In the genomic region with DNA sequence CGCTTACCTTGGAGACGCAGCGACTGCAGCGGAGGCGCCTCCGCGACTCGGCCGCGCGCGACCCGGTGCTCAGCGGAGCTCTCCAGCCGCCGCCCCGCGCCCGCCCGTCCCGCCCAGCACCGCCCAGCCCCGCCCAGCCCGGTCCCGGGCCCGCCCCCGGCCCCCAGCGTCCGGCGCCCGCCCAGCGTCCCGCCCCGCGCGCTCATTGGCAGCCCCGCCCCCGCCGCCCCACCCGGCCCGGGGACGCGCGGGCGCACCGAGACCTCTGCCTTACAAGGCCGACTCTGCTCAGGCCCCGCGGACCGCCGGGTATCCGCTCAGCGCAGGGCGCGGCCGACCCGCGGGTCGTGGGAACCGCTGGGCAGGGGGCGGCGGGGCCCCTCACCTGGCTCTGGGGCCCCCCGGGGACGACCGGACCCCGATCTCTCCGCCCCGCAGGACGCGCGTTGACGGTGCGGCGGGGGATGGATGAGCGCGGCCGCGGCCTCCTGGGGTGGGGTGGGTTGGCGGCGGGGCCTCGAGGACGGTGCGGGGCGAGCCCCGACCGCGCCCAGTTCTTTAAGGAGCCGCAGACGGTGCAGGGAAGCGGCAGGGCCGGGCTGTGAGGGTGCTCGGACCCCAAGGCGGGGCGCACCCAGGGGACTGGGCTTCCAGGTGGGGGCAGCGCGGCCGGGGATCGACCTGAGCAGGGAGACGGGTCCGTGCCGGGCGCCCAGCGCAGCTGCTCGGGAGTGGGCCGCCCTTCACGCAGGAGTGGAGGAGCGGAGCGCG, we compare ENCODE assay signal across 8 cellular contexts. TPM values are rescaled to one million over a fixed set of nuclear protein-coding genes. Genes with fewer than 3 reads are reported as not detected.
DNase-seq lines count a peak whose midpoint lies in the region; ATAC-seq and TF ChIP-seq lines count a peak whose summit lies in the region.
"Not testable (repeated sequence)": the region's sequence is repeated elsewhere in the genome, so short reads cannot be mapped to it uniquely, and the experiment has no call there.

Gene TPPP, minus strand, starts transcription at position 82 of the 771 bp plus-strand sequence. CDS start 15,292 bp downstream, outside the sequence.

- not testable (repeated sequence) for H3K4me1 ChIP-seq in Loucy (ENCODE audit: insufficient read depth, low read length, poor library complexity, severe bottlenecking)

- POLR2A ChIA-PET in naive thymus-derived CD8-positive, alpha-beta T cell (lab: Charles Lee), result not testable (repeated sequence)

- peak within 1 kb of the TSS; percentile 37 for H3K4me2 ChIP-seq in Loucy (ENCODE audit: low read depth, low read length, poor library complexity, severe bottlenecking)

- H3K36me3 Mint-ChIP-seq in naive thymus-derived CD8-positive, alpha-beta T cell, result not testable (repeated sequence)

- not testable (repeated sequence) for H3K27me3 ChIP-seq in Loucy (ENCODE audit: insufficient read depth, low read length, poor library complexity, severe bottlenecking)

- DNase-seq in DMS114 treated with DMSO at 0.1 percent for 48 hours (lab: John Stamatoyannopoulos, UW; ENCODE audit: unreplicated experiment), result peak; percentile 12
- peak; percentile 82 for DNase-seq in SK-N-DZ (ENCODE audit: low spot score)
- DNase-seq in activated naive CD4-positive, alpha-beta T cell (lab: John Stamatoyannopoulos, UW), result peak; percentile 37 to 75 (median 58)
- DNase-seq in foreskin fibroblast, result peak; percentile 44 to 79
- peak; percentile 48 to 83 (median 62) for DNase-seq in naive thymus-derived CD8-positive, alpha-beta T cell
- peak; percentile 40 to 57 for DNase-seq in stimulated activated CD8-positive, alpha-beta memory T cell treated with anti-CD3 and anti-CD28 coated beads, Interleukin-4, amount 100 ng/mL, for 4 hours (ENCODE audit: low read depth in 2 of 2, low spot score in 1 of 2)

- H3K9ac ChIP-seq in Loucy (ENCODE audit: low read depth, low read length, poor library complexity, severe bottlenecking), result not testable (repeated sequence)

- H3F3A ChIP-seq in Loucy (ENCODE audit: low read depth), result not testable (repeated sequence)

- H3K79me2 ChIP-seq in Loucy (ENCODE audit: insufficient read depth, low read length), result not testable (repeated sequence)

- not testable (repeated sequence) for H2AFZ ChIP-seq in Loucy (ENCODE audit: low read length)

- H3K9me3 ChIP-seq in Loucy (ENCODE audit: insufficient read depth, low read depth, low read length), result not testable (repeated sequence)

- H3K36me3 ChIP-seq in Loucy (ENCODE audit: insufficient read depth, low read length), result not testable (repeated sequence)

- not testable (repeated sequence) for TF ChIP-seq CTCF in Loucy (conservative IDR thresholded peaks at IDR 0.05; ENCODE audit: low read length); foreskin fibroblast (IDR thresholded peaks at IDR 0.05; ENCODE audit: low read depth, low read length)

- peak; percentile 66 for ATAC-seq in GM21786 (IDR thresholded peaks at IDR 0.05; ENCODE audit: unreplicated experiment)
- peak; percentile 75 to 81 for ATAC-seq in naive thymus-derived CD8-positive, alpha-beta T cell

- H3K4me3 ChIP-seq in Loucy (ENCODE audit: low read length, poor library complexity, severe bottlenecking), result peak within 1 kb of the TSS; percentile 35
- peak within 1 kb of the TSS; percentile 10 to 27 for H3K4me3 ChIP-seq in foreskin fibroblast (ENCODE audit: low read depth in 1 of 2, low read length in 2 of 2)

- H3K27ac Mint-ChIP-seq in naive thymus-derived CD8-positive, alpha-beta T cell, result peak within 1 kb of the TSS in 1 of 10 donors; percentile 11

- H4K20me1 ChIP-seq in Loucy (ENCODE audit: insufficient read depth, low read length, poor library complexity, severe bottlenecking), result not testable (repeated sequence)

- H3K4me3 Mint-ChIP-seq in naive thymus-derived CD8-positive, alpha-beta T cell, result peak within 1 kb of the TSS in 9 of 10 donors; percentile 27 to 81 (median 59)

- H3K9me3 Mint-ChIP-seq in naive thymus-derived CD8-positive, alpha-beta T cell, result not testable (repeated sequence)

- not testable (repeated sequence) for H3K9me2 ChIP-seq in Loucy (replicated peaks; ENCODE audit: low read depth, low read length)

- H3K4me1 Mint-ChIP-seq in naive thymus-derived CD8-positive, alpha-beta T cell, result not testable (repeated sequence)

- H3K27me3 Mint-ChIP-seq in naive thymus-derived CD8-positive, alpha-beta T cell, result not testable (repeated sequence)

RNA-seq across cellular contexts. Expression of gene TPPP, which starts in this region (rescaled TPM):
- 4.3 and 5.3 TPM in 2 replicates for polyA plus RNA-seq in SK-N-DZ (2014; cell fraction: cytosol; rRNA removed)
- 3.0 and 5.6 TPM in 2 replicates for polyA plus RNA-seq in SK-N-DZ (2014; cell fraction: nucleus; rRNA removed)
- total RNA-seq in naive thymus-derived CD8-positive, alpha-beta T cell, result under 1 TPM; 0.16 to 0.25 TPM
- under 1 TPM in 1 of 3 donors, not detected in 2; 0.49 TPM for polyA plus RNA-seq in naive thymus-derived CD8-positive, alpha-beta T cell

Comparison
In these comparisons a context has a peak if more than half of its experiments do, and no peak if none do; other contexts are left out.
1. Peak in every context shown above with its lines: DNase-seq, ATAC-seq and H3K4me3 ChIP-seq.
2. Peak in DNase-seq and ATAC-seq in naive thymus-derived CD8-positive, alpha-beta T cell; RNA of the gene not detected or under 1 TPM.
3. DNase-seq: peak in every context shown above with its lines; median percentile 82 in SK-N-DZ; 62 in naive thymus-derived CD8-positive, alpha-beta T cell; 62 in foreskin fibroblast; 58 in activated naive CD4-positive, alpha-beta T cell; 48 in stimulated activated CD8-positive, alpha-beta memory T cell treated with anti-CD3 and anti-CD28 coated beads, Interleukin-4, amount 100 ng/mL, for 4 hours; 12 in DMS114 treated with DMSO at 0.1 percent for 48 hours.